ENCODE assay signal across 10 cellular contexts in the genomic region with DNA sequence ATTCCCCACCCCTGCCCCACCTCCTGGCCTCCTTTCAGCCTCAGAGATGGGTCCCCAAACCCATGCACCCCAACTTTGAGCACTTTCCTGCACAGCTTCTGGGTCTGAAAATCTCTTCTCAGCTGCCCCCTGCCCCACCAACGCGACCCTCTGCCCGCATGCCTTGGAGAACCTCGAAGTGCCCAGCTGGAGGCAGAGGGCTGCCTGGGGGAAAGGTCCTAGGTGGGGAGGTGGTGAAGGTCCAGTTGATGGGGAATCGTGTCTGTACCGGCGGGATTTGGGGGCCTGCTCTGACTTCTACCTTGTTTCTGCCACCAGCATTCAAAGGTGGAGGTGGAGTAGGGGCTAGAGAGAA. TPM values are rescaled to one million over a fixed set of nuclear protein-coding genes. Genes with fewer than 3 reads are reported as not detected.
DNase-seq lines count a peak whose midpoint lies in the region; ATAC-seq and TF ChIP-seq lines count a peak whose summit lies in the region.
"Had no signal": no experiment of that assay in that cellular context is flagged by ENCODE, and none has a peak within 500 bp of the region (broad histone marks: within the 10 kb centered on the region; RNA-seq: fewer than 3 reads in every experiment).

No MANE protein-coding gene starts in this region.

- peak overlapping the region; percentile 73 for H3K4me3 Mint-ChIP-seq in Caco-2 (ENCODE audit: unreplicated experiment)
- peak overlapping the region; percentile 34 for H3K4me3 Mint-ChIP-seq in activated CD4-positive, alpha-beta memory T cell treated with anti-CD3 and anti-CD28 coated beads, Interleukin-2, amount 10 ng/mL, durations not matched to agents 7 days and 5 days
- H3K4me3 Mint-ChIP-seq in immature natural killer cell: peak overlapping the region in 4 of 5 donors; percentile 54 to 73 (median 68)

- TF ChIP-seq POLR2A in sigmoid colon (IDR thresholded peaks at IDR 0.05) (no peak), GM18505 (IDR thresholded peaks at IDR 0.05; ENCODE audit: borderline replicate concordance, extremely low read depth, insufficient read depth, insufficient read length) (no peak)

- no TSS peak for BruUV-seq in Caco-2 (replicated peaks; lab: Mats Ljungman, UMichigan)

- H3K27ac ChIP-seq in sigmoid colon: peak overlapping the region; percentile 74 to 87 (median 82)
- H3K27ac ChIP-seq: WERI-Rb-1 had no signal

- no peaks in the 10 kb centered on the region for H3K27me3 Mint-ChIP-seq in Caco-2 (ENCODE audit: insufficient read depth, unreplicated experiment)
- peaks cover 37% of the 10 kb centered on the region for H3K27me3 Mint-ChIP-seq in activated CD4-positive, alpha-beta memory T cell treated with anti-CD3 and anti-CD28 coated beads, Interleukin-2, amount 10 ng/mL, durations not matched to agents 7 days and 5 days
- H3K27me3 Mint-ChIP-seq in immature natural killer cell (ENCODE audit: low read depth in 3 of 3): peaks cover 11 to 21% (median 13%) of the 10 kb centered on the region in 3 donors

- CTCF ChIA-PET in Caco-2 (lab: Charles Lee): interaction anchor here (0.7 kb wide), 2 partner anchors 112 to 389 kb away, joined by 4 to 5 read pairs; no protein-coding TSS in a partner anchor
- CTCF ChIA-PET in activated CD4-positive, alpha-beta memory T cell treated with anti-CD3 and anti-CD28 coated beads, Interleukin-2, amount 10 ng/mL, durations not matched to agents 7 days and 5 days (lab: Charles Lee): interaction anchor here (0.7 kb wide), 1 partner anchor 524 kb away, joined by 4 read pairs; the partner anchor contains the start of gene CNEP1R1

- H3K9me3 Mint-ChIP-seq in Caco-2 (ENCODE audit: unreplicated experiment) (no peaks in the 10 kb centered on the region), immature natural killer cell (no peaks in the 10 kb centered on the region)
- no peaks in the 10 kb centered on the region for H3K9me3 Mint-ChIP-seq in activated CD4-positive, alpha-beta memory T cell treated with anti-CD3 and anti-CD28 coated beads, Interleukin-2, amount 10 ng/mL, durations not matched to agents 7 days and 5 days

- H3K9me3 ChIP-seq in Caco-2 (no peaks in the 10 kb centered on the region), sigmoid colon (no peaks in the 10 kb centered on the region)

- POLR2A ChIA-PET in Caco-2 (lab: Charles Lee): interaction anchor here (0.6 kb wide), 1 partner anchor 12 kb away, joined by 3 read pairs; no protein-coding TSS in a partner anchor
- POLR2A ChIA-PET in activated CD4-positive, alpha-beta memory T cell treated with anti-CD3 and anti-CD28 coated beads, Interleukin-2, amount 10 ng/mL, durations not matched to agents 7 days and 5 days (lab: Charles Lee): interaction anchor here (0.6 kb wide), 1 partner anchor 428 kb away, joined by 5 read pairs; no protein-coding TSS in a partner anchor

- ATAC-seq in GM18858 (IDR thresholded peaks at IDR 0.05; ENCODE audit: unreplicated experiment) (no peak), GM18505 (IDR thresholded peaks at IDR 0.05; ENCODE audit: unreplicated experiment) (no peak)

- H3K4me1 Mint-ChIP-seq in Caco-2 (ENCODE audit: low read depth, unreplicated experiment) (peaks cover 12% of the 10 kb centered on the region), immature natural killer cell (peaks cover 6 to 10% of the 10 kb centered on the region in 2 donors)
- H3K4me1 Mint-ChIP-seq in activated CD4-positive, alpha-beta memory T cell treated with anti-CD3 and anti-CD28 coated beads, Interleukin-2, amount 10 ng/mL, durations not matched to agents 7 days and 5 days: peaks cover 9% of the 10 kb centered on the region

- no peak for TF ChIP-seq EP300 in sigmoid colon (IDR thresholded peaks at IDR 0.05)

- WGBS in sigmoid colon, 2 donors: 69 to 70% methylated on average over 7 of the region's 7 CpGs

- H3K27me3 ChIP-seq in Caco-2 (replicated peaks; ENCODE audit: control insufficient read depth, insufficient read depth, low read length) (no peaks in the 10 kb centered on the region), sigmoid colon (no peaks in the 10 kb centered on the region)

- no peak for TF ChIP-seq CTCF in Caco-2 (IDR thresholded peaks at IDR 0.05; ENCODE audit: insufficient read depth in 1 of 2, low read depth in 1 of 2, low read length in 1 of 2, severe bottlenecking in 1 of 2, unreplicated experiment in 1 of 2)
- TF ChIP-seq CTCF in sigmoid colon (IDR thresholded peaks at IDR 0.05): no peak

- peaks cover 35% of the 10 kb centered on the region for H3K36me3 Mint-ChIP-seq in Caco-2 (ENCODE audit: insufficient read depth, unreplicated experiment)
- no peaks in the 10 kb centered on the region for H3K36me3 Mint-ChIP-seq in activated CD4-positive, alpha-beta memory T cell treated with anti-CD3 and anti-CD28 coated beads, Interleukin-2, amount 10 ng/mL, durations not matched to agents 7 days and 5 days (ENCODE audit: low read depth)
- H3K36me3 Mint-ChIP-seq in immature natural killer cell: peaks cover 0 to 3% (median 0%) of the 10 kb centered on the region in 3 donors

- H3K4me1 ChIP-seq in Caco-2: no peaks in the 10 kb centered on the region; the same call in 1 of the 2 replicates
- peaks cover 0 to 30% (median 23%) of the 10 kb centered on the region in 4 donors for H3K4me1 ChIP-seq in sigmoid colon

- H3K4me3 ChIP-seq in Caco-2 (ENCODE audit: low read depth, low read length): peak overlapping the region; percentile 87
- peak overlapping the region; percentile 55 to 97 (median 78) for H3K4me3 ChIP-seq in sigmoid colon

- DNase-seq in Caco-2: no peak
- DNase-seq in activated CD4-positive, alpha-beta memory T cell treated with anti-CD3 and anti-CD28 coated beads, Interleukin-2, amount 10 ng/mL, durations not matched to agents 7 days and 5 days: no peak
- no peak for DNase-seq in immature natural killer cell
- DNase-seq in sigmoid colon: no peak
- no peak for DNase-seq in SHP77 treated with DMSO at 0.1 percent for 48 hours (lab: John Stamatoyannopoulos, UW)
- DNase-seq in stimulated activated CD4-positive, alpha-beta T cell treated with anti-CD3 and anti-CD28 coated beads, Interleukin-15, amount 100 ng/mL, for 24 hours: no peak
- DNase-seq: NCI-H446 treated with DMSO at 0.1 percent for 48 hours, WERI-Rb-1 had no signal

- intact Hi-C loops in Caco-2 (cut with micrococcal nuclease; ENCODE audit: unreplicated experiment) (loop anchor here (5.0 kb wide), 3 partner anchors 82 to 258 kb away; partner anchors contain the start of gene CYLD), sigmoid colon (cut with DNase I) (loop anchor here (2.0 to 10.0 kb wide), 6 partner anchors 43 to 525 kb away; partner anchors contain the start of genes CNEP1R1 and CYLD)

- no peak overlapping the region for H3K27ac Mint-ChIP-seq in Caco-2 (ENCODE audit: unreplicated experiment)
- no peak overlapping the region for H3K27ac Mint-ChIP-seq in activated CD4-positive, alpha-beta memory T cell treated with anti-CD3 and anti-CD28 coated beads, Interleukin-2, amount 10 ng/mL, durations not matched to agents 7 days and 5 days
- peak overlapping the region in 1 of 6 donors; percentile 10 for H3K27ac Mint-ChIP-seq in immature natural killer cell

- H3K36me3 ChIP-seq in Caco-2 (ENCODE audit: control insufficient read depth, insufficient read depth, low read length) (0 out of 2 replicates have a peak, but pooled peaks cover 2% of the 10 kb centered on the region), sigmoid colon (no peaks in the 10 kb centered on the region)
- H3K36me3 ChIP-seq: WERI-Rb-1 had no signal

RNA-seq across cellular contexts. Expression of gene NKD1, which starts 1.3 kb away (rescaled TPM):
- total RNA-seq in Caco-2 (2022) (37.9 and 54.9 TPM in 2 replicates), sigmoid colon (10 to 100 TPM in 3 of 4 donors, 1 to 10 TPM in 1; 6.7 to 18.0 (median 11.5) TPM)
- 1 to 10 TPM in 1 of 2 experiments, under 1 TPM in 1; 0.95 to 1.9 TPM for total RNA-seq in activated CD4-positive, alpha-beta memory T cell treated with anti-CD3 and anti-CD28 coated beads, Interleukin-2, amount 10 ng/mL, durations not matched to agents 7 days and 5 days
- polyA plus RNA-seq in immature natural killer cell (not detected), sigmoid colon (1 to 10 TPM in 2 of 3 donors, under 1 TPM in 1; under 0.01 to 2.8 (median 1.5) TPM)
